Comparison of ENCODE assay signal across 1 cellular context in the genomic region with DNA sequence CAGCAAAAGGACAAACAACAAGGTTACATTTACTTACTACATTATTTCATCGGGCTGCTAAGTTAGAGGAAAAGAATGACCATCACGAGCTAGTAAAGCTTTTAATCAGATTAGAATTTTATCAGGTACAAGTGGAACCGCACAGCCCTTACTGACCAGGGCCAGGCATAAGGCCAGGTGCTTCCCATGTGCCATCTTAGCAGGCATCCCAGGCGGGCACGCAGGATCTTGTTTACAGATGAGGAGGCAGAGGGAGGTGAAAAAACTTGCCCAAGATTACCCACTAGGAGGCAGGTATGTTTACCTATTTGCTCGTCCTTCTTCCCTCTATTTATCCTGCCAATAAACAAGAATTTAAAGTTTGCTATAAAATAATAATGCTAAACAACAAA.
TF ChIP-seq lines count a peak whose summit lies in the region.

No MANE protein-coding gene starts in this region.

TF ChIP-seq in GM12878, 131 proteins besides CTCF, POLR2A, EP300 and RAD21:
- TF ChIP-seq, protein P1, sequence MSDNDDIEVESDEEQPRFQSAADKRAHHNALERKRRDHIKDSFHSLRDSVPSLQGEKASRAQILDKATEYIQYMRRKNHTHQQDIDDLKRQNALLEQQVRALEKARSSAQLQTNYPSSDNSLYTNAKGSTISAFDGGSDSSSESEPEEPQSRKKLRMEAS (IDR thresholded peaks at IDR 0.05; ENCODE audit: low read depth, low read length), result 0 out of 2 replicates have a peak, but pooled peaks have one; percentile 15
- no peak for TF ChIP-seq ZNF207 (IDR thresholded peaks at IDR 0.05; ENCODE audit: borderline replicate concordance)
